1 cellular context compared by ENCODE assay signal in genomic region chr2:105847056-105847455, GRCh38.
TF ChIP-seq lines count a peak whose summit lies in the region.

No MANE protein-coding gene starts in this region.

TF ChIP-seq in SK-N-SH, 30 proteins besides CTCF, POLR2A, EP300 and RAD21 (continued from another document):
- TF ChIP-seq IRF3 (IDR thresholded peaks at IDR 0.05; ENCODE audit: low read depth, low read length) (no peak), RFX5 (IDR thresholded peaks at IDR 0.05; ENCODE audit: low read length) (no peak)
